ENCODE assay signal across 11 cellular contexts in the genomic region with DNA sequence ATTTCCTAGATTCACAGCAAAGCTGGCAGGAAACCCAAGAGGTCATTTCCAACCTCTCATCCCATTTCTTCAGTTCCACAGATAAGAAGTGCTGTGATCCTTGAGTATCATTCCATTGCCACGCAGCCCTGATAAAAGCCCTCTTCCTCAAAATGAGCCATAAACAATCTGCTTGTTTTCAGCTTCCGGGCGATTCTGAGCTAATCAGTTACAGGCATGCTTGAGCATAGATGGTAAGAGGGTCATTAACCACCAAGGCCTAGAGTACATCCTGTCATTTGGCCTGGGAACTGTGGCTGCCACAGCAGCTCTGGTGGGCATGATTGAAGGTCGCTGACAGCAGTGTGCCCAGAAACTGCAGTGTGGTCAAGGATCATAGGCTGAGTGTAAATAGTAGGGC. TPM values are rescaled to one million over a fixed set of nuclear protein-coding genes. Genes with fewer than 3 reads are reported as not detected.
DNase-seq lines count a peak whose midpoint lies in the region; ATAC-seq and TF ChIP-seq lines count a peak whose summit lies in the region.
"Had no signal": no experiment of that assay in that cellular context is flagged by ENCODE, and none has a peak within 500 bp of the region (broad histone marks: within the 10 kb centered on the region; RNA-seq: fewer than 3 reads in every experiment).

No MANE protein-coding gene starts in this region.

- peaks cover 25 to 56% of the 10 kb centered on the region in 2 donors for H3K4me1 ChIP-seq in adrenal gland (replicated peaks in 1 of 2)
- peaks cover 33% of the 10 kb centered on the region for H3K4me1 ChIP-seq in osteoblast (ENCODE audit: insufficient read depth, low read length)

- in situ Hi-C loops in KBM-7 (cut with MboI; ENCODE audit: low pct_unique_long_range_greater_than_20kb, low sequenced_read_pairs) = no loop called here

- no peaks in the 10 kb centered on the region for H4K20me1 ChIP-seq in osteoblast (ENCODE audit: insufficient read depth, low read length)

- TF ChIP-seq CTCF in adrenal gland (IDR thresholded peaks at IDR 0.05) = no peak
- TF ChIP-seq CTCF in osteoblast (IDR thresholded peaks at IDR 0.05; ENCODE audit: extremely low read depth, low read depth, low read length) = no peak

- peak overlapping the region; percentile 60 for H3K4me2 ChIP-seq in osteoblast (ENCODE audit: insufficient read depth, low read length)

- intact Hi-C loops in adrenal gland (cut with DNase I) = no loop called here

- ATAC-seq in GM19463 (IDR thresholded peaks at IDR 0.05; ENCODE audit: unreplicated experiment) (peak; percentile 74), HG03457 (IDR thresholded peaks at IDR 0.05; ENCODE audit: unreplicated experiment) (peak; percentile 74)

- H3K79me2 ChIP-seq in osteoblast (ENCODE audit: insufficient read depth, low read length) = peaks cover 3% of the 10 kb centered on the region

- peak overlapping the region; percentile 84 for H2AFZ ChIP-seq in osteoblast (ENCODE audit: low read length)

- no peak for TF ChIP-seq POLR2A in adrenal gland (IDR thresholded peaks at IDR 0.05)

- H3K4me3 ChIP-seq in adrenal gland = no peak overlapping the region
- H3K4me3 ChIP-seq in osteoblast (ENCODE audit: insufficient read depth, low read length) = peak overlapping the region; percentile 32

- peak overlapping the region in 4 of 5 donors; percentile 53 to 83 (median 68) for H3K27ac ChIP-seq in adrenal gland
- peak overlapping the region; percentile 46 for H3K27ac ChIP-seq in osteoblast (ENCODE audit: low read depth, low read length)

- peak in 3 of 7 donors; percentile 32 to 50 (median 40) for DNase-seq in adrenal gland
- DNase-seq in osteoblast (ENCODE audit: insufficient read length, low spot score, missing footprints) = no peak
- DNase-seq in KBM-7 = no peak
- DNase-seq in mucosa of gallbladder (ENCODE audit: low spot score) = no peak
- no peak for DNase-seq in NAMALWA (ENCODE audit: low spot score)
- DNase-seq in putamen (ENCODE audit: low spot score) = no peak
- DNase-seq: NCI-H2029 treated with DMSO at 0.1 percent for 48 hours; stimulated activated CD4-positive, alpha-beta T cell treated with anti-CD3 and anti-CD28 coated beads, Interleukin-2, amount 100 ng/mL, for 48 hours had no signal

- no peaks in the 10 kb centered on the region for H3K27me3 ChIP-seq in adrenal gland
- no peaks in the 10 kb centered on the region for H3K27me3 ChIP-seq in osteoblast (ENCODE audit: insufficient read depth, low read length)

- WGBS in adrenal gland, 4 donors = 11 to 18% (median 16%) methylated on average over 4 of the region's 4 CpGs

- H3K9me3 ChIP-seq in adrenal gland (replicated peaks in 1 of 3) (no peaks in the 10 kb centered on the region), osteoblast (ENCODE audit: low read depth, low read length) (no peaks in the 10 kb centered on the region)

- no peaks in the 10 kb centered on the region for H3K36me3 ChIP-seq in adrenal gland (replicated peaks in 1 of 2)
- H3K36me3 ChIP-seq in osteoblast (ENCODE audit: insufficient read depth, low read length) = no peaks in the 10 kb centered on the region

RNA-seq across cellular contexts. Expression of gene P3H2, which starts 47.4 kb away (rescaled TPM):
- total RNA-seq in adrenal gland (100 to 1,000 TPM in 3 of 8 donors, 10 to 100 TPM in 5; 66.1 to 175 (median 90.9) TPM), osteoblast (8.3 and 13.4 TPM in 2 replicates), mucosa of gallbladder (11.4 TPM)
- polyA plus RNA-seq in adrenal gland = 10 to 100 TPM; 22.8 to 91.3 (median 72.8) TPM
- total RNA-seq: T-helper 2 cell treated with Interferon-gamma antibody and Interleukin-4, amounts not matched to agents 100 ng/mL and 5 ng/mL, for 36 hours had no signal
